In the genomic region with DNA sequence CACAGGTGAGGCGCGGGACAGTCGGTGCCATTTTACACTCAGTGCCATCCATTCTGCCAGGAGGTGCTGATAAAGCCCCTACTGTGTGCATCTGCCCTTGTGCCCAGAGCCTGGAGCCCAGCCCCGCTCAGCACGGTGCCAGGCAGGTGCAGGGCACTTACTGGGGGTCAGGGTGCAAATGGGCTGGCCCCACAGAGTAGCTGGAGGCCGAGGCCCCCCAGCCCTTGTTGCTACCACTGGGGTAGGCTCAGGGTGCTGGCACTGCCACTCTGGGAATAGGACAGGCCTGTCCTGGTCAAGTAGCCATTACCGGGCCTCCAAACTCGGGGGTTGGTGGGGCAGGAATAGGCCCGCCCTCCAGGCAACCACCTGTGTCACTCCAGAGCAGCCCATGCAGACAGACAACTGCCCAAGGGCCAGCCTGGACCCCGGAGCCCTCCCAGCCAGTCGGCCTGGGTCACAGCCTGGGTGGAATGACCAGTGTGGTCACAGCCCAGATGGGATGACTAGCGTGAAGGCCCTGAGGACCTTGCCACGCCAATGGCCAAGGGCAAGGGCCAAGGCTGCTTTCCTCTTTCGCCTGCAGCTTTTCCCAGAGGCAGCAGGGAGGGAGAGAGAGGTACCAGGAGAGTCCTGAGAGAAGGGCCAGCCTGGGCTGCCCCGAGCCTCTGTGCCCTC, we compare ENCODE assay signal across 1 cellular context.
TF ChIP-seq lines count a peak whose summit lies in the region.

No MANE protein-coding gene starts in this region.

TF ChIP-seq in GM12878, 131 proteins besides CTCF, POLR2A, EP300 and RAD21:
- TF ChIP-seq FOS (IDR thresholded peaks at IDR 0.05; ENCODE audit: borderline replicate concordance, extremely low read depth, insufficient read length), result no peak
- no peak for TF ChIP-seq TARDBP (IDR thresholded peaks at IDR 0.05; ENCODE audit: borderline replicate concordance)
- TF ChIP-seq IKZF1 (conservative IDR thresholded peaks at IDR 0.05), result no peak
- TF ChIP-seq, protein P1, sequence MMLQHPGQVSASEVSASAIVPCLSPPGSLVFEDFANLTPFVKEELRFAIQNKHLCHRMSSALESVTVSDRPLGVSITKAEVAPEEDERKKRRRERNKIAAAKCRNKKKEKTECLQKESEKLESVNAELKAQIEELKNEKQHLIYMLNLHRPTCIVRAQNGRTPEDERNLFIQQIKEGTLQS (IDR thresholded peaks at IDR 0.05; ENCODE audit: borderline replicate concordance, extremely low read depth, low read depth, low read length), result no peak
- TF ChIP-seq JUNB (IDR thresholded peaks at IDR 0.05), result no peak
- TF ChIP-seq, protein P2, sequence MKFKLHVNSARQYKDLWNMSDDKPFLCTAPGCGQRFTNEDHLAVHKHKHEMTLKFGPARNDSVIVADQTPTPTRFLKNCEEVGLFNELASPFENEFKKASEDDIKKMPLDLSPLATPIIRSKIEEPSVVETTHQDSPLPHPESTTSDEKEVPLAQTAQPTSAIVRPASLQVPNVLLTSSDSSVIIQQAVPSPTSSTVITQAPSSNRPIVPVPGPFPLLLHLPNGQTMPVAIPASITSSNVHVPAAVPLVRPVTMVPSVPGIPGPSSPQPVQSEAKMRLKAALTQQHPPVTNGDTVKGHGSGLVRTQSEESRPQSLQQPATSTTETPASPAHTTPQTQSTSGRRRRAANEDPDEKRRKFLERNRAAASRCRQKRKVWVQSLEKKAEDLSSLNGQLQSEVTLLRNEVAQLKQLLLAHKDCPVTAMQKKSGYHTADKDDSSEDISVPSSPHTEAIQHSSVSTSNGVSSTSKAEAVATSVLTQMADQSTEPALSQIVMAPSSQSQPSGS (IDR thresholded peaks at IDR 0.05; ENCODE audit: low read length), result no peak
- TF ChIP-seq, protein P3, sequence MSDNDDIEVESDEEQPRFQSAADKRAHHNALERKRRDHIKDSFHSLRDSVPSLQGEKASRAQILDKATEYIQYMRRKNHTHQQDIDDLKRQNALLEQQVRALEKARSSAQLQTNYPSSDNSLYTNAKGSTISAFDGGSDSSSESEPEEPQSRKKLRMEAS (IDR thresholded peaks at IDR 0.05; ENCODE audit: low read depth, low read length), result no peak
- TF ChIP-seq BRCA1 (IDR thresholded peaks at IDR 0.05; ENCODE audit: low read depth, low read length), result no peak
- TF ChIP-seq RUNX3 (IDR thresholded peaks at IDR 0.05; ENCODE audit: low read length), result no peak
TF ChIP-seq in GM12878: peak in this region for 0.
